Comparison of ENCODE assay signal across 8 cellular contexts in genomic region chr1:156114101-156114918, GRCh38. TPM values are rescaled to one million over a fixed set of nuclear protein-coding genes. Genes with fewer than 3 reads are reported as not detected.
A peak's percentile ranks its signal among the peaks of the same experiment; 100 is the strongest.
DNase-seq lines count a peak whose midpoint lies in the region; ATAC-seq and TF ChIP-seq lines count a peak whose summit lies in the region.

Gene LMNA, plus strand, starts transcription at chr1:156114711. Its CDS starts 208 bp downstream, at chr1:156114919.

- TF ChIP-seq RAD21 in liver (IDR thresholded peaks at IDR 0.05) = no peak

- in situ Hi-C loops in GM18951 (cut with MboI; ENCODE audit: low sequenced_read_pairs, unreplicated experiment) = no loop called here

- DNase-seq in AG04449 (ENCODE audit: low read depth, low spot score) (peak; percentile 78), NCI-H526 (lab: John Stamatoyannopoulos, UW) (peak; percentile 66 to 95), dermis microvascular lymphatic vessel endothelial cell (ENCODE audit: low read depth in 2 of 2) (peak; percentile 80 to 95)
- DNase-seq in activated CD4-positive, alpha-beta T cell treated with anti-CD3 and anti-CD28 coated beads, Interleukin-2, amount 50 U/mL, for 4 hours = peak; percentile 82 to 85
- peak; percentile 72 to 86 for DNase-seq in stimulated activated CD4-positive, alpha-beta T cell treated with anti-CD3 and anti-CD28 coated beads, Interleukin-4, amount 100 ng/mL, for 4 hours

- peak within 1 kb of the TSS; percentile 91 for H3K9ac ChIP-seq in liver (ENCODE audit: low read depth in 1 of 2, low read length in 2 of 2)

- no peaks in the 10 kb centered on the region for H3K27me3 ChIP-seq in liver (ENCODE audit: control insufficient read depth in 4 of 4, insufficient read depth in 4 of 4, low read length in 3 of 4)

- ATAC-seq in HG03432 (IDR thresholded peaks at IDR 0.05; ENCODE audit: unreplicated experiment) = peak; percentile 78

- CTCF ChIA-PET in AG04449 (lab: Yijun Ruan, JAX) = interaction anchor here (0.5 to 46.3 kb wide), 5 partner anchors 9 to 60 kb away, joined by 3 to 1837 read pairs (median 8); partner anchors contain the start of gene MEX3A

- H3K4me3 ChIP-seq in AG04449 (ENCODE audit: low read depth, low read length) = peak within 1 kb of the TSS; percentile 100
- peak within 1 kb of the TSS; percentile 65 to 98 (median 69) for H3K4me3 ChIP-seq in liver (ENCODE audit: low read depth in 1 of 3, low read length in 3 of 3)

- H3K36me3 ChIP-seq in liver (ENCODE audit: control insufficient read depth in 4 of 4, insufficient read depth in 3 of 4, low read depth in 1 of 4, low read length in 3 of 4) = no peaks in the 10 kb centered on the region

- WGBS in liver = 4% methylated on average over 37 of the region's 37 CpGs

- peak within 1 kb of the TSS; percentile 82 to 91 for H3K27ac ChIP-seq in liver (ENCODE audit: low read depth in 1 of 2, low read length in 2 of 2)

- POLR2A ChIA-PET in AG04449 (lab: Yijun Ruan, JAX) = interaction anchor here (1.2 to 9.7 kb wide), 5 partner anchors 8 to 17 kb away, joined by 5 to 216 read pairs (median 31); no protein-coding TSS in a partner anchor

- peaks cover 8 to 30% (median 19%) of the 10 kb centered on the region in 4 donors for H3K4me1 ChIP-seq in liver (ENCODE audit: control insufficient read depth in 4 of 4, insufficient read depth in 4 of 4, low read length in 3 of 4)

- TF ChIP-seq CTCF in AG04449 (IDR thresholded peaks at IDR 0.05; ENCODE audit: insufficient read depth, low read length, missing control alignments) = no peak
- no peak for TF ChIP-seq CTCF in liver (IDR thresholded peaks at IDR 0.05; ENCODE audit: low read depth, low read length, missing input control)

- no peaks in the 10 kb centered on the region for H3K9me3 ChIP-seq in liver (ENCODE audit: control insufficient read depth in 4 of 4, low read length in 3 of 4)

- TF ChIP-seq POLR2A in GM18951 (IDR thresholded peaks at IDR 0.05; ENCODE audit: extremely low read depth, insufficient read depth, insufficient read length) = peak; percentile 93

TF ChIP-seq in liver, 16 proteins besides CTCF, POLR2A, EP300 and RAD21:
- no peak for TF ChIP-seq EGR1 (IDR thresholded peaks at IDR 0.05; ENCODE audit: low read depth in 2 of 2)
- peak in 1 of 2 donors; percentile 28 for TF ChIP-seq HNF4A (conservative IDR thresholded peaks at IDR 0.05)
- peak; percentile 74 for TF ChIP-seq REST (IDR thresholded peaks at IDR 0.05)
- TF ChIP-seq FOXA2 (IDR thresholded peaks at IDR 0.05) = no peak
- TF ChIP-seq NR2F2 (IDR thresholded peaks at IDR 0.05) = no peak
- no peak for TF ChIP-seq ZBTB33 (IDR thresholded peaks at IDR 0.05)
- no peak for TF ChIP-seq GABPA (IDR thresholded peaks at IDR 0.05 in 1 of 2, conservative IDR thresholded peaks at IDR 0.05 in 1 of 2)
- no peak for TF ChIP-seq MAX (IDR thresholded peaks at IDR 0.05)
- no peak for TF ChIP-seq FOXA1 (IDR thresholded peaks at IDR 0.05)
- TF ChIP-seq RXRA (IDR thresholded peaks at IDR 0.05) = peak in 1 of 2 donors; percentile 42
- no peak for TF ChIP-seq HNF4G (IDR thresholded peaks at IDR 0.05)
- TF ChIP-seq SP1 (IDR thresholded peaks at IDR 0.05) = no peak
- TF ChIP-seq ATF3 (IDR thresholded peaks at IDR 0.05) = no peak
- no peak for TF ChIP-seq YY1 (IDR thresholded peaks at IDR 0.05)
- TF ChIP-seq TAF1 (conservative IDR thresholded peaks at IDR 0.05) = peak; percentile 88
- peak; percentile 52 to 58 for TF ChIP-seq JUND (IDR thresholded peaks at IDR 0.05)
TF ChIP-seq in liver: peak in this region for 5.

RNA-seq across cellular contexts. Expression of gene LMNA, which starts in this region (rescaled TPM):
- total RNA-seq in dermis microvascular lymphatic vessel endothelial cell = 402 and 626 TPM in 2 replicates
- total RNA-seq in liver = 100 to 1,000 TPM in 1 of 2 donors, 10 to 100 TPM in 1; 89.4 to 160 TPM
- polyA plus RNA-seq in liver = 100 to 1,000 TPM in 1 of 2 donors, 10 to 100 TPM in 1; 60.4 to 105 TPM

Comparison
In these comparisons a context has a peak if more than half of its experiments do, and no peak if none do; other contexts are left out.
1. Peak in every context shown above with its lines: DNase-seq, ATAC-seq, H3K4me3 ChIP-seq and H3K27ac ChIP-seq.